In genomic region chr1:219710529-219711194, GRCh38 we compare ENCODE assay signal across 11 cellular contexts.
A peak's percentile ranks its signal among the peaks of the same experiment; 100 is the strongest.
DNase-seq lines count a peak whose midpoint lies in the region; ATAC-seq and TF ChIP-seq lines count a peak whose summit lies in the region.
"Had no signal": no experiment of that assay in that cellular context is flagged by ENCODE, and none has a peak within 500 bp of the region (broad histone marks: within the 10 kb centered on the region; RNA-seq: fewer than 3 reads in every experiment).

No MANE protein-coding gene starts in this region.

- intact Hi-C loops in stomach (cut with DNase I; ENCODE audit: low total_unique reads), result no loop called here

- H3K27me3 ChIP-seq in foreskin keratinocyte (no peaks in the 10 kb centered on the region), stomach (no peaks in the 10 kb centered on the region)

- H3K27ac Mint-ChIP-seq in T-helper 2 cell treated with Interferon-gamma antibody and Interleukin-4, amounts not matched to agents 5 μg/mL and 100 μg/mL, for 36 hours, result no peak overlapping the region
- no peak overlapping the region for H3K27ac Mint-ChIP-seq in endothelial cell (ENCODE audit: unreplicated experiment)

- H3K4me1 ChIP-seq in foreskin keratinocyte, result no peaks in the 10 kb centered on the region
- H3K4me1 ChIP-seq in stomach, result no peaks in the 10 kb centered on the region

- DNase-seq in T-helper 2 cell treated with Interferon-gamma antibody and Interleukin-4, amounts not matched to agents 5 μg/mL and 100 μg/mL, for 36 hours (ENCODE audit: low spot score), result peak; percentile 4
- DNase-seq in foreskin keratinocyte (peak in 1 of 2 donors; percentile 15), stomach (no peak), endothelial cell (ENCODE audit: low spot score) (no peak), Kasumi-1 (lab: John Stamatoyannopoulos, UW) (no peak)
- DNase-seq: NCI-H1417, substantia nigra had no signal

- H3K4me3 Mint-ChIP-seq in T-helper 2 cell treated with Interferon-gamma antibody and Interleukin-4, amounts not matched to agents 5 μg/mL and 100 μg/mL, for 36 hours, result no peak overlapping the region
- no peak overlapping the region for H3K4me3 Mint-ChIP-seq in endothelial cell (ENCODE audit: unreplicated experiment)
- H3K4me3 Mint-ChIP-seq: neural crest cell had no signal

- no peak overlapping the region for H3K4me3 ChIP-seq in stomach

- 90 to 94% (median 92%) methylated on average over 6 of the region's 6 CpGs for WGBS in stomach, 5 donors

- H3K9me3 Mint-ChIP-seq in T-helper 2 cell treated with Interferon-gamma antibody and Interleukin-4, amounts not matched to agents 5 μg/mL and 100 μg/mL, for 36 hours, result no peaks in the 10 kb centered on the region
- no peaks in the 10 kb centered on the region for H3K9me3 Mint-ChIP-seq in endothelial cell (ENCODE audit: unreplicated experiment)

- TF ChIP-seq CTCF in C4-2B (conservative IDR thresholded peaks at IDR 0.05), result no peak
- TF ChIP-seq CTCF in foreskin keratinocyte (conservative IDR thresholded peaks at IDR 0.05), result no peak
- no peak for TF ChIP-seq CTCF in stomach (IDR thresholded peaks at IDR 0.05)
- no peak for TF ChIP-seq CTCF in endothelial cell (IDR thresholded peaks at IDR 0.05; ENCODE audit: unreplicated experiment)

- no peak for TF ChIP-seq POLR2A in stomach (IDR thresholded peaks at IDR 0.05)

- H3K27ac ChIP-seq in C4-2B (peak overlapping the region; percentile 64; the same call in 1 of the 2 replicates), foreskin keratinocyte (no peak overlapping the region), stomach (no peak overlapping the region)

- H3K9me3 ChIP-seq in stomach, result no peaks in the 10 kb centered on the region

- ATAC-seq in HG02973 (IDR thresholded peaks at IDR 0.05; ENCODE audit: unreplicated experiment) (peak; percentile 57), foreskin keratinocyte (peak; percentile 69), GM21390 (IDR thresholded peaks at IDR 0.05; ENCODE audit: unreplicated experiment) (no peak)

- no peaks in the 10 kb centered on the region for H3K36me3 Mint-ChIP-seq in T-helper 2 cell treated with Interferon-gamma antibody and Interleukin-4, amounts not matched to agents 5 μg/mL and 100 μg/mL, for 36 hours (ENCODE audit: low read depth)
- no peaks in the 10 kb centered on the region for H3K36me3 Mint-ChIP-seq in endothelial cell (ENCODE audit: low read depth, unreplicated experiment)

- H3K36me3 ChIP-seq in stomach, result no peaks in the 10 kb centered on the region

- no peaks in the 10 kb centered on the region for H3K27me3 Mint-ChIP-seq in T-helper 2 cell treated with Interferon-gamma antibody and Interleukin-4, amounts not matched to agents 5 μg/mL and 100 μg/mL, for 36 hours (ENCODE audit: low read depth)
- H3K27me3 Mint-ChIP-seq in endothelial cell (ENCODE audit: unreplicated experiment), result peaks cover 2% of the 10 kb centered on the region

- no peak for TF ChIP-seq EP300 in stomach (IDR thresholded peaks at IDR 0.05)

- no peaks in the 10 kb centered on the region for H3K4me1 Mint-ChIP-seq in T-helper 2 cell treated with Interferon-gamma antibody and Interleukin-4, amounts not matched to agents 5 μg/mL and 100 μg/mL, for 36 hours (ENCODE audit: low read depth)
- peaks cover 9% of the 10 kb centered on the region for H3K4me1 Mint-ChIP-seq in endothelial cell (ENCODE audit: unreplicated experiment)
